Comparison of ENCODE assay signal across 8 cellular contexts in genomic region chr14:24114536-24115450, GRCh38. TPM values are rescaled to one million over a fixed set of nuclear protein-coding genes. Genes with fewer than 3 reads are reported as not detected.
A peak's percentile ranks its signal among the peaks of the same experiment; 100 is the strongest.
DNase-seq lines count a peak whose midpoint lies in the region; ATAC-seq and TF ChIP-seq lines count a peak whose summit lies in the region.

DCAF11 (plus strand) TSS chr14:24114777; CDS start chr14:24115595, 818 bp downstream.
NRL (minus strand) TSS chr14:24114949; CDS start chr14:24082848, 32,101 bp downstream.

- CTCF ChIA-PET in PC-3 (lab: Charles Lee): interaction anchor here (0.6 to 1.6 kb wide), 7 partner anchors 21 to 194 kb away, joined by 3 to 7 read pairs (median 4); partner anchors contain the start of genes IRF9, PSME1 and TINF2

- no peaks in the 10 kb centered on the region for H3K9me2 ChIP-seq in PC-3 (replicated peaks; ENCODE audit: low read length)

- peak within 1 kb of the TSS; percentile 95 for H3K4me2 ChIP-seq in PC-3 (ENCODE audit: low read length)

- H3K4me3 ChIP-seq in Jurkat, Clone E6-1 (ENCODE audit: low read length): peak within 1 kb of the TSS; percentile 60
- H3K4me3 ChIP-seq in PC-3 (ENCODE audit: low read length): peak within 1 kb of the TSS; percentile 96

- H3K9me3 ChIP-seq in PC-3 (ENCODE audit: low read length): no peaks in the 10 kb centered on the region

- peaks cover 58% of the 10 kb centered on the region for H3K36me3 Mint-ChIP-seq in activated T-cell treated with anti-CD3 and anti-CD28 coated beads, Interleukin-2, amount 50 U/mL, for 24 hours (ENCODE audit: low read depth)

- H4K20me1 ChIP-seq in PC-3 (ENCODE audit: low read length): no peaks in the 10 kb centered on the region

- POLR2A ChIA-PET in PC-3 (lab: Charles Lee; ENCODE audit: unreplicated experiment): interaction anchor here (0.5 to 1.8 kb wide), 10 partner anchors 20 to 1019 kb away, joined by 3 to 26 read pairs (median 4); partner anchors contain the start of genes EMC9, PCK2, PSME1 and PSME2

- ATAC-seq in GM21717 (IDR thresholded peaks at IDR 0.05; ENCODE audit: unreplicated experiment): peak; percentile 81
- peak; percentile 86 for ATAC-seq in PC-3

- peaks cover 18% of the 10 kb centered on the region for H3K79me2 ChIP-seq in PC-3 (ENCODE audit: low read length)

- no peak for TF ChIP-seq CTCF in PC-3 (conservative IDR thresholded peaks at IDR 0.05; ENCODE audit: low read depth, low read length)

- H3K4me1 ChIP-seq in PC-3 (ENCODE audit: insufficient read depth, low read length): peaks cover 18% of the 10 kb centered on the region

- intact Hi-C loops in PC-3 (cut with micrococcal nuclease): loop anchor here (1.0 kb wide), 4 partner anchors 22 to 47 kb away; partner anchors contain the start of genes EMC9, IRF9, PSME1 and RNF31

- DNase-seq in DMS153 treated with DMSO at 0.1 percent for 48 hours (lab: John Stamatoyannopoulos, UW; ENCODE audit: unreplicated experiment): peak; percentile 98
- peak; percentile 100 for DNase-seq in Jurkat, Clone E6-1 (ENCODE audit: low read depth, low spot score)
- peak; percentile 99 for DNase-seq in PC-3
- DNase-seq in activated T-cell treated with anti-CD3 and anti-CD28 coated beads, Interleukin-2, amount 50 U/mL, for 24 hours: peak; percentile 98
- DNase-seq in erythroblast (lab: John Stamatoyannopoulos, UW): peak; percentile 100
- DNase-seq in mucosa of gallbladder (ENCODE audit: low spot score): peak; percentile 99
- peak; percentile 97 for DNase-seq in stimulated activated CD8-positive, alpha-beta memory T cell treated with anti-CD3 and anti-CD28 coated beads, Interleukin-4, amount 100 ng/mL, for 24 hours (ENCODE audit: low read depth)

- peaks cover 13% of the 10 kb centered on the region; the same call in 1 of the 2 replicates for H3K36me3 ChIP-seq in PC-3 (ENCODE audit: low read depth, low read length)

- H3K27me3 ChIP-seq in PC-3 (ENCODE audit: low read length): no peaks in the 10 kb centered on the region

- no TSS peak for BruUV-seq in PC-3 (replicated peaks; lab: Mats Ljungman, UMichigan)

- peak within 1 kb of the TSS; percentile 95 for H2AFZ ChIP-seq in PC-3 (ENCODE audit: low read length)

- H3K4me3 Mint-ChIP-seq in activated T-cell treated with anti-CD3 and anti-CD28 coated beads, Interleukin-2, amount 50 U/mL, for 24 hours: peak within 1 kb of the TSS; percentile 90

- peaks cover 26% of the 10 kb centered on the region for H3K4me1 Mint-ChIP-seq in activated T-cell treated with anti-CD3 and anti-CD28 coated beads, Interleukin-2, amount 50 U/mL, for 24 hours (ENCODE audit: low read depth)

- peak within 1 kb of the TSS; percentile 90 for H3K27ac ChIP-seq in PC-3 (ENCODE audit: low read length)

- H3K27me3 Mint-ChIP-seq in activated T-cell treated with anti-CD3 and anti-CD28 coated beads, Interleukin-2, amount 50 U/mL, for 24 hours: no peaks in the 10 kb centered on the region

- H3F3A ChIP-seq in PC-3 (ENCODE audit: low read length, unreplicated experiment): no peaks in the 10 kb centered on the region

- H3K27ac Mint-ChIP-seq in activated T-cell treated with anti-CD3 and anti-CD28 coated beads, Interleukin-2, amount 50 U/mL, for 24 hours: peak within 1 kb of the TSS; percentile 99

- H3K9ac ChIP-seq in PC-3 (ENCODE audit: low read length): peak within 1 kb of the TSS; percentile 86

- TF ChIP-seq POLR2A in erythroblast (IDR thresholded peaks at IDR 0.05; ENCODE audit: low read length): peak; percentile 83

- no peaks in the 10 kb centered on the region for H3K9me3 Mint-ChIP-seq in activated T-cell treated with anti-CD3 and anti-CD28 coated beads, Interleukin-2, amount 50 U/mL, for 24 hours

RNA-seq across cellular contexts. Expression of gene DCAF11, which starts in this region (rescaled TPM):
- 81.8 TPM for polyA plus RNA-seq in Jurkat, Clone E6-1 (2012; ENCODE audit: insufficient read depth, insufficient read length)
- total RNA-seq in PC-3 (2014; rRNA removed) (68.2 and 85.8 TPM in 2 replicates), mucosa of gallbladder (91.8 TPM)

RNA-seq across cellular contexts. Expression of gene NRL, which starts in this region (rescaled TPM):
- polyA plus RNA-seq in Jurkat, Clone E6-1 (2012; ENCODE audit: insufficient read depth, insufficient read length): 3.0 TPM
- total RNA-seq in PC-3 (2014; rRNA removed): 1.5 and 1.7 TPM in 2 replicates
- total RNA-seq in mucosa of gallbladder: 2.8 TPM

Comparison
In these comparisons a context has a peak if more than half of its experiments do, and no peak if none do; other contexts are left out.
1. Peak in every context shown above with its lines: DNase-seq, ATAC-seq, H3K4me3 ChIP-seq and H3K27ac ChIP-seq.